ENCODE assay signal across 31 cellular contexts in the genomic region with DNA sequence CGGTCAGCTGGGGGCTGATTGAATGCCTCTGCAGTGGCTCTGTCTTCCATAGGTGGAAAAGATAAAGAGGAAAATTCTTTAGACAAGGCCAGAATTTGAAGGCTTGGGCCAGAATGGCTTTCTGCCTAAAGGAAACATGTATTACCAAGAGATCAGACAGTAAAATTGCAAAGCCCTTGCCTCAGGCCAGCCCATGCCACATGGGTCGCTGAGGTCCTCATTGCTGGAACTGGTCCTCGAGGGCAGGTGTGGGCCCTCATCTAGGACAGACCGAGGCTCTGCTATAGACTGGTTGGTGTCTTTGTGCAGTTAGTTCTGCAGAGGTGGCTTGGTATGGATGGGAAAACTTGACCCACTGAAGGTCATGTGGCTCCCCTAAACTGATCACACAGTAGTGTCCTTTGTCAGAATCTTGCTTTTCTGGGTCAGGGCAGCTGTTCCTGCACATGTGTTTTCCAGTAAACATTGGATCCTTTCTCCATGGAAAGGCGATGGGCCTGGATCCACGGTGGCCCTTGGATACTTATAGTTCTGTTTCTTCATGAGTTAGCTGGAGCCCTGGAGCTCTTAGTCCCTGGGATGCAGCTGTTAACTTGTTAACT.
"Had no signal": no experiment of that assay in that cellular context is flagged by ENCODE, and none has a peak within 500 bp of the region (broad histone marks: within the 10 kb centered on the region; RNA-seq: fewer than 3 reads in every experiment).

No MANE protein-coding gene starts in this region.

- DNase-seq: Kasumi-1, KG1, MG63, NCI-H1048, NCI-H1092 treated with DMSO at 0.1 percent for 48 hours, NCI-H1105 treated with DMSO at 0.1 percent for 48 hours, NCI-H1417, NCI-H1436, NCI-H146, NCI-H1694, NCI-H187, NCI-H1930, NCI-H2029 treated with DMSO at 0.1 percent for 48 hours, NCI-H2081 treated with DMSO at 0.1 percent for 48 hours, NCI-H2107, NCI-H2171, NCI-H226, NCI-H446 treated with DMSO at 0.1 percent for 48 hours, NCI-H510A, NCI-H524 treated with DMSO at 0.1 percent for 48 hours, NCI-H526 treated with DMSO at 0.1 percent for 48 hours, NCI-H774, PC-9, Right ventricle myocardium superior, SHP77 treated with DMSO at 0.1 percent for 48 hours, T-helper 1 cell had no signal

- H3K9me3 Mint-ChIP-seq: T-helper 1 cell treated with Interleukin-12 subunit alpha and Interleukin-12 subunit beta and Interleukin-4 antibody, amounts not matched to agents 30 μg/mL and 1 μg/mL, for 36 hours had no signal

- H3K27me3 ChIP-seq: MG63, SJSA1 had no signal

- H3K36me3 ChIP-seq: MG63, SJSA1 had no signal

- H3K9me3 ChIP-seq: MG63, SJSA1 had no signal

- H3K27ac Mint-ChIP-seq: T-helper 1 cell treated with Interleukin-12 subunit alpha and Interleukin-12 subunit beta and Interleukin-4 antibody, amounts not matched to agents 30 μg/mL and 1 μg/mL, for 36 hours had no signal

- H3K4me3 Mint-ChIP-seq: T-helper 1 cell treated with Interleukin-12 subunit alpha and Interleukin-12 subunit beta and Interleukin-4 antibody, amounts not matched to agents 30 μg/mL and 1 μg/mL, for 36 hours had no signal

- ATAC-seq: K562, Panc1 had no signal

- H3K27ac ChIP-seq: PC-9, RWPE1, SJSA1 had no signal

- H3K4me3 ChIP-seq: K562, MG63, PC-9, SJSA1 had no signal
